In genomic region chr12:59689776-59690175, GRCh38 we compare ENCODE assay signal across 17 cellular contexts.
DNase-seq lines count a peak whose midpoint lies in the region; ATAC-seq and TF ChIP-seq lines count a peak whose summit lies in the region.
"Had no signal": no experiment of that assay in that cellular context is flagged by ENCODE, and none has a peak within 500 bp of the region (broad histone marks: within the 10 kb centered on the region; RNA-seq: fewer than 3 reads in every experiment).

No MANE protein-coding gene starts in this region.

- TF ChIP-seq CTCF in fibroblast of the aortic adventitia (IDR thresholded peaks at IDR 0.05; ENCODE audit: insufficient read depth, low read length) = no peak
- TF ChIP-seq CTCF in progenitor cell of endocrine pancreas (IDR thresholded peaks at IDR 0.05; ENCODE audit: unreplicated experiment) = no peak
- no peak for TF ChIP-seq CTCF in mammary epithelial cell (conservative IDR thresholded peaks at IDR 0.05 in 1 of 2, IDR thresholded peaks at IDR 0.05 in 1 of 2; ENCODE audit: extremely low read depth in 1 of 2, insufficient read depth in 1 of 2, low read depth in 1 of 2, low read length in 2 of 2)

- ATAC-seq in GM18505 (IDR thresholded peaks at IDR 0.05; ENCODE audit: unreplicated experiment) = no peak
- no peak for ATAC-seq in GM21717 (IDR thresholded peaks at IDR 0.05; ENCODE audit: unreplicated experiment)
- ATAC-seq: A549 had no signal

- dilution Hi-C loops in mammary epithelial cell (cut with HindIII; ENCODE audit: low sequenced_read_pairs) = no loop called here

- BruUV-seq in mammary epithelial cell (replicated peaks; lab: Mats Ljungman, UMichigan) = no TSS peak

- H3K4me1 ChIP-seq in mammary epithelial cell (ENCODE audit: insufficient read depth, low read length) = no peaks in the 10 kb centered on the region
- H3K4me1 ChIP-seq: A549 had no signal

- H4K20me1 ChIP-seq in mammary epithelial cell (ENCODE audit: insufficient read depth, low read length) = no peaks in the 10 kb centered on the region

- DNase-seq in EL = peak; percentile 35
- peak; percentile 14 for DNase-seq in NCI-H226
- DNase-seq in fibroblast of the aortic adventitia (ENCODE audit: low read depth) = peak; percentile 26
- no peak for DNase-seq in progenitor cell of endocrine pancreas (ENCODE audit: low spot score, unreplicated experiment)
- DNase-seq in mammary epithelial cell = no peak
- no peak for DNase-seq in NCI-H146 (lab: John Stamatoyannopoulos, UW)
- DNase-seq: Kasumi-1, NCI-H1105 treated with DMSO at 0.1 percent for 48 hours, NCI-H187, NCI-H446 treated with DMSO at 0.1 percent for 48 hours, OCI-M1 had no signal

- no peaks in the 10 kb centered on the region for H3K27me3 ChIP-seq in mammary epithelial cell (ENCODE audit: insufficient read depth, low read length)

- peak overlapping the region; percentile 48 for H3K27ac Mint-ChIP-seq in progenitor cell of endocrine pancreas
- H3K27ac Mint-ChIP-seq: IgD-negative memory B cell had no signal

- H3K4me1 Mint-ChIP-seq in progenitor cell of endocrine pancreas (ENCODE audit: low read depth) = no peaks in the 10 kb centered on the region

- no peak overlapping the region for H3K4me3 ChIP-seq in fibroblast of the aortic adventitia (ENCODE audit: low read depth, low read length)
- H3K4me3 ChIP-seq in mammary epithelial cell (replicated peaks in 1 of 3; ENCODE audit: insufficient read depth in 1 of 3, low read depth in 2 of 3, low read length in 3 of 3) = no peak overlapping the region
- H3K4me3 ChIP-seq: A549 had no signal

- H2AFZ ChIP-seq in mammary epithelial cell (ENCODE audit: low read depth, low read length) = no peak overlapping the region

- no peaks in the 10 kb centered on the region for H3K79me2 ChIP-seq in mammary epithelial cell (ENCODE audit: insufficient read depth, low read length)

- in situ Hi-C loops in mammary epithelial cell (cut with MboI; ENCODE audit: low sequenced_read_pairs in 2 of 2) = no loop called here

- no peak overlapping the region for H3K4me3 Mint-ChIP-seq in progenitor cell of endocrine pancreas (ENCODE audit: low read depth)
- H3K4me3 Mint-ChIP-seq: IgD-negative memory B cell had no signal

- WGBS in mammary epithelial cell (ENCODE audit: low coverage, missing lambda C conversion rate) = 77% methylated on average over 2 of the region's 2 CpGs

- H3K9me3 Mint-ChIP-seq in progenitor cell of endocrine pancreas (ENCODE audit: low read depth) = no peaks in the 10 kb centered on the region

- H3K9ac ChIP-seq in mammary epithelial cell (ENCODE audit: insufficient read depth, low read length) = no peak overlapping the region

- no peaks in the 10 kb centered on the region for H3K36me3 ChIP-seq in mammary epithelial cell (ENCODE audit: insufficient read depth, low read length)

- no peak overlapping the region for H3K27ac ChIP-seq in mammary epithelial cell (ENCODE audit: insufficient read depth, low read depth, low read length)
- H3K27ac ChIP-seq: A549, C4-2B, RWPE1 had no signal

- CTCF ChIA-PET in mammary epithelial cell (lab: Charles Lee; ENCODE audit: low non-redundant PET) = no interaction called here

- TF ChIP-seq POLR2A in GM18505 (IDR thresholded peaks at IDR 0.05; ENCODE audit: borderline replicate concordance, extremely low read depth, insufficient read depth, insufficient read length) = no peak

- no peaks in the 10 kb centered on the region for H3K27me3 Mint-ChIP-seq in progenitor cell of endocrine pancreas
- H3K27me3 Mint-ChIP-seq: IgD-negative memory B cell had no signal

- no peaks in the 10 kb centered on the region for H3K36me3 Mint-ChIP-seq in progenitor cell of endocrine pancreas (ENCODE audit: insufficient read depth)

- H3K9me3 ChIP-seq in mammary epithelial cell (replicated peaks; ENCODE audit: insufficient read depth, low read length) = no peaks in the 10 kb centered on the region
- H3K9me3 ChIP-seq: A549 had no signal

- intact Hi-C loops in mammary epithelial cell (cut with micrococcal nuclease) = no loop called here

- no peak overlapping the region for H3K4me2 ChIP-seq in mammary epithelial cell (ENCODE audit: insufficient read depth, low read depth, low read length)
- H3K4me2 ChIP-seq: A549 had no signal

Comparison
In these comparisons a context has a peak if more than half of its experiments do, and no peak if none do; other contexts are left out.
1. DNase-seq: peak in EL (single experiment), NCI-H226 (single experiment) and fibroblast of the aortic adventitia (single experiment); none in progenitor cell of endocrine pancreas (single experiment), mammary epithelial cell (single experiment) and NCI-H146 (single experiment).